Comparison of ENCODE assay signal across 8 cellular contexts in the genomic region with DNA sequence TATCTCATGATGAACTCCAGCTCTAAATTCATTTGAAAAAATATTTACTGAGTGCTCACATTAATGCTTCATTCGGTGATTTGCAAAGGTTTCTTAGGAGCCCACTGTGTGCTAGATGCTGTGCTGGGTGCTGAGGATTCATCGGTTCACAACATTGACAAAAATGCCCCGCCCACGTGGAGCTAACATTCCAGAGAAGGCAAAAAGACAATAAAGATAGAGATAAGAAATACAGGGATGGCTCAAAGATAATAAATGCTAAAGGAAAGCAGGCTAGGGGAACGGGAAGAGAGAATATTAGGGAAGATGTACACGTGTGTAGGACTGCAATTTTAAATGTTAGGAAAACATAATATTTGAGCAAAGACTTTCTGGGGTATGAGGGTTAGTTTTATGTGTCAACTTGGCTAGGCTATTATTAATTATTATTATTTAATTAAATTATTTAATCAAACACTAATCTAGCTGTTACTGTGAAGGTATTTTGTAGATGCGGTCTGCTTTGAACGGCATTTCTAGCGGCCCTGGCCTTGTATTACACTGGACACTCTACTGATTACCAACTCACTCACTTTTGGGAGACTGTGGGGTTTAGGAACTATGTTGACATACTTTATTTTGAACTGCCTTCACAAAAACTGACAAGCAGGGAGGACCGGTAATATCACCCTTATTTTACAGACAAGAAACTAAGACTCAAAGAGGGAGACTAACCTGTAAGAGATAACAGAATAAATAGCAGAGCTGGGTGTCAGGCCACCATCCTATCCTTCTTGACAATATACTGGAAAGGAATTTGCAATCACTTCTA.
A peak's percentile ranks its signal among the peaks of the same experiment; 100 is the strongest.
DNase-seq lines count a peak whose midpoint lies in the region; ATAC-seq, FAIRE-seq and TF ChIP-seq lines count a peak whose summit lies in the region.

No MANE protein-coding gene starts in this region.

- H4K91ac ChIP-seq in H1 (replicated peaks; ENCODE audit: insufficient read length, low read length), result no peak overlapping the region

- TF ChIP-seq CTCF in H1 (IDR thresholded peaks at IDR 0.05; ENCODE audit: control extremely low read depth in 1 of 3, insufficient read depth in 1 of 3, low read depth in 1 of 3, low read length in 3 of 3), result no peak
- no peak for TF ChIP-seq CTCF in neutrophil (IDR thresholded peaks at IDR 0.05)

- H3K56ac ChIP-seq in H1 (replicated peaks; ENCODE audit: insufficient read length, low read depth, low read length), result no peak overlapping the region

- H3K9ac ChIP-seq in NT2/D1 (ENCODE audit: insufficient read length, low read depth) (peak overlapping the region; percentile 83), H1 (replicated peaks in 1 of 4; ENCODE audit: extremely low read depth in 1 of 4, low read depth in 3 of 4, low read length in 3 of 4) (peak overlapping the region in 2 of 4 experiments; percentile 65 to 85; a peak in 2 of 7 replicates)

- H3K18ac ChIP-seq in H1 (ENCODE audit: extremely low read depth, low read length), result no peak overlapping the region

- no peak for TF ChIP-seq EP300 in H1 (IDR thresholded peaks at IDR 0.05; ENCODE audit: borderline replicate concordance in 1 of 2, low read depth in 2 of 2, low read length in 2 of 2)

- H4K5ac ChIP-seq in H1 (ENCODE audit: insufficient read length, low read depth, low read length), result no peak overlapping the region

- 85% methylated on average over 10 of the region's 10 CpGs; no CpG with 5 or more reads in 1 of the 2 experiments for WGBS in H1 (ENCODE audit: extremely low coverage in 1 of 2, insufficient coverage in 1 of 2, insufficient read length in 1 of 2, insufficient replicate concordance in 2 of 2, low coverage in 1 of 2, low lambda C conversion rate in 2 of 2, missing lambda C conversion rate in 1 of 2), 2 experiments

- no peak for DNase-seq in CD8-positive, alpha-beta memory T cell
- DNase-seq in NT2/D1 (ENCODE audit: low read depth, low spot score) (no peak), H1 (ENCODE audit: low read depth in 1 of 2, low spot score in 2 of 2) (no peak), UCSD-AML1 (lab: John Stamatoyannopoulos, UW; ENCODE audit: unreplicated experiment) (no peak), COR-L47 (lab: John Stamatoyannopoulos, UW) (no peak)

- no peak overlapping the region for H2BK15ac ChIP-seq in H1 (ENCODE audit: low read length)

- H3K27me3 Mint-ChIP-seq in CD8-positive, alpha-beta memory T cell, result no peaks in the 10 kb centered on the region

- POLR2A ChIA-PET in CD8-positive, alpha-beta memory T cell (lab: Charles Lee), result interaction anchor here (1.5 to 2.7 kb wide), 4 partner anchors 61 to 198 kb away, joined by 4 to 50 read pairs (median 19); partner anchors contain the start of genes CASP3, CENPU, IRF2 and PRIMPOL
- POLR2A ChIA-PET in H1 (lab: Charles Lee; ENCODE audit: partially characterized antibody), result interaction anchor here (1.0 to 1.4 kb wide), 2 partner anchors 117 to 198 kb away, joined by 3 read pairs; partner anchors contain the start of gene CENPU

- H3K27me3 ChIP-seq in CD8-positive, alpha-beta memory T cell (ENCODE audit: insufficient read depth, low read length, poor library complexity, severe bottlenecking), result no peaks in the 10 kb centered on the region
- H3K27me3 ChIP-seq in NT2/D1 (ENCODE audit: insufficient read depth, insufficient read length) (no peaks in the 10 kb centered on the region), H1 (replicated peaks in 1 of 4; ENCODE audit: control insufficient read depth in 3 of 4, extremely low read depth in 1 of 4, insufficient read depth in 3 of 4, low read length in 3 of 4) (no peaks in the 10 kb centered on the region), neutrophil (no peaks in the 10 kb centered on the region)

- no peak for TF ChIP-seq POLR2A in H1 (IDR thresholded peaks at IDR 0.05; ENCODE audit: control extremely low read depth in 1 of 2, low read depth in 2 of 2, low read length in 2 of 2)

- H2AK5ac ChIP-seq in H1 (ENCODE audit: low read depth, low read length), result no peak overlapping the region

- H3K4me1 ChIP-seq in CD8-positive, alpha-beta memory T cell (ENCODE audit: insufficient read depth, low read length), result peaks cover 33% of the 10 kb centered on the region
- H3K4me1 ChIP-seq in NT2/D1 (ENCODE audit: insufficient read depth, insufficient read length) (no peaks in the 10 kb centered on the region), H1 (replicated peaks in 1 of 4; ENCODE audit: control insufficient read depth in 3 of 4, insufficient read depth in 4 of 4, low read length in 3 of 4) (peaks cover 0 to 6% (median 3%) of the 10 kb centered on the region in 4 experiments; a peak in 5 of 7 replicates), neutrophil (ENCODE audit: control insufficient read depth in 1 of 2, insufficient read depth in 1 of 2, low read depth in 1 of 2, low read length in 1 of 2) (peaks cover 37 to 41% of the 10 kb centered on the region in 2 experiments)

- no peaks in the 10 kb centered on the region for H4K20me1 ChIP-seq in H1 (replicated peaks in 1 of 2; ENCODE audit: control insufficient read depth in 1 of 2, insufficient read depth in 2 of 2, low read length in 2 of 2)

- H3K79me1 ChIP-seq in H1 (ENCODE audit: low read depth, low read length), result no peaks in the 10 kb centered on the region

- no peaks in the 10 kb centered on the region for H3K9me3 ChIP-seq in CD8-positive, alpha-beta memory T cell (ENCODE audit: low read length)
- H3K9me3 ChIP-seq in NT2/D1 (ENCODE audit: insufficient read depth, low read length) (no peaks in the 10 kb centered on the region), H1 (ENCODE audit: insufficient read depth in 2 of 2, low read depth in 1 of 2, low read length in 1 of 2) (no peaks in the 10 kb centered on the region; a peak in 1 of 4 replicates), neutrophil (no peaks in the 10 kb centered on the region)

- peak overlapping the region; percentile 46 to 75 for H3K4me2 ChIP-seq in H1 (ENCODE audit: insufficient read depth in 1 of 2, low read depth in 2 of 2, low read length in 2 of 2)

- no peak for FAIRE-seq in H1 (lab: Jason Lieb, UNC)

- no peaks in the 10 kb centered on the region for H3K9me3 Mint-ChIP-seq in CD8-positive, alpha-beta memory T cell

- H3K27ac ChIP-seq in CD8-positive, alpha-beta memory T cell (ENCODE audit: low read depth, low read length), result peak overlapping the region; percentile 88
- H3K27ac ChIP-seq in H1 (ENCODE audit: low read depth, low read length) (no peak overlapping the region), neutrophil (peak overlapping the region; percentile 96)

- H2BK20ac ChIP-seq in H1 (ENCODE audit: low read length), result no peak overlapping the region

- CTCF ChIA-PET in CD8-positive, alpha-beta memory T cell (lab: Charles Lee), result interaction anchor here (1.2 to 4.0 kb wide), 6 partner anchors 59 to 272 kb away, joined by 3 to 30 read pairs (median 4); partner anchors contain the start of genes IRF2 and PRIMPOL
- CTCF ChIA-PET in H1 (lab: Charles Lee; ENCODE audit: partially characterized antibody), result interaction anchor here (0.8 to 2.1 kb wide), 2 partner anchors 35 to 272 kb away, joined by 3 to 10 read pairs; no protein-coding TSS in a partner anchor

- H2AFZ ChIP-seq in H1 (ENCODE audit: low read length), result no peak overlapping the region

- ATAC-seq in HG02623 (IDR thresholded peaks at IDR 0.05; ENCODE audit: unreplicated experiment) (no peak), GM18511 (IDR thresholded peaks at IDR 0.05; ENCODE audit: unreplicated experiment) (no peak)

- no peak overlapping the region for H2BK5ac ChIP-seq in H1 (ENCODE audit: low read depth, low read length)

- no peak overlapping the region for H2BK12ac ChIP-seq in H1 (ENCODE audit: low read depth, low read length)

- peak overlapping the region; percentile 97 to 100 (median 99) for H3K27ac Mint-ChIP-seq in CD8-positive, alpha-beta memory T cell

- H3K79me2 ChIP-seq in H1 (ENCODE audit: control insufficient read depth in 1 of 2, insufficient read depth in 2 of 2, low read length in 2 of 2), result no peaks in the 10 kb centered on the region

- H3K23ac ChIP-seq in H1 (ENCODE audit: insufficient read length), result no peak overlapping the region

- no peak overlapping the region for H3K4ac ChIP-seq in H1 (replicated peaks; ENCODE audit: insufficient read length, low read depth, low read length)

- peak overlapping the region; percentile 90 to 97 (median 94) for H3K4me3 Mint-ChIP-seq in CD8-positive, alpha-beta memory T cell

- no peak overlapping the region for H4K8ac ChIP-seq in H1 (ENCODE audit: extremely low read depth, insufficient read depth, low read length)

- H2BK120ac ChIP-seq in H1 (replicated peaks; ENCODE audit: low read depth, low read length), result no peak overlapping the region

- H3K4me1 Mint-ChIP-seq in CD8-positive, alpha-beta memory T cell, result peaks cover 44 to 51% (median 49%) of the 10 kb centered on the region in 3 donors

- H3K14ac ChIP-seq in H1 (ENCODE audit: insufficient read length), result no peak overlapping the region

- peaks cover 0 to 12% (median 0%) of the 10 kb centered on the region in 3 donors for H3K36me3 Mint-ChIP-seq in CD8-positive, alpha-beta memory T cell

- H3K23me2 ChIP-seq in H1 (ENCODE audit: low read depth, low read length), result no peaks in the 10 kb centered on the region

- H3K4me3 ChIP-seq in CD8-positive, alpha-beta memory T cell (ENCODE audit: low read length), result peak overlapping the region; percentile 89
- H3K4me3 ChIP-seq in NT2/D1 (ENCODE audit: insufficient read length, low read depth), result peak overlapping the region; percentile 72
- peak overlapping the region; percentile 79 to 93 (median 83); a peak in 7 of 8 replicates for H3K4me3 ChIP-seq in H1 (ENCODE audit: extremely low read depth in 1 of 4, insufficient read depth in 2 of 4, low read depth in 3 of 4, low read length in 4 of 4)
- peak overlapping the region; percentile 83 to 97 for H3K4me3 ChIP-seq in neutrophil (ENCODE audit: low read depth in 1 of 2, low read length in 1 of 2)

- no peaks in the 10 kb centered on the region for H3K36me3 ChIP-seq in CD8-positive, alpha-beta memory T cell (ENCODE audit: insufficient read depth, low read length)
- H3K36me3 ChIP-seq in NT2/D1 (ENCODE audit: insufficient read depth, insufficient read length, low read length) (no peaks in the 10 kb centered on the region), H1 (ENCODE audit: control insufficient read depth in 2 of 4, insufficient read depth in 4 of 4, low read length in 3 of 4) (no peaks in the 10 kb centered on the region), neutrophil (no peaks in the 10 kb centered on the region)

- TF ChIP-seq RAD21 in H1 (IDR thresholded peaks at IDR 0.05 in 1 of 2, conservative IDR thresholded peaks at IDR 0.05 in 1 of 2; ENCODE audit: low read depth in 2 of 2, low read length in 2 of 2), result no peak

TF ChIP-seq in H1, 55 proteins besides CTCF, POLR2A, EP300 and RAD21 (continues in another document):
- TF ChIP-seq POU5F1 (IDR thresholded peaks at IDR 0.05; ENCODE audit: low read depth, low read length), result no peak
